Comparison of ENCODE assay signal across 8 cellular contexts in the genomic region with DNA sequence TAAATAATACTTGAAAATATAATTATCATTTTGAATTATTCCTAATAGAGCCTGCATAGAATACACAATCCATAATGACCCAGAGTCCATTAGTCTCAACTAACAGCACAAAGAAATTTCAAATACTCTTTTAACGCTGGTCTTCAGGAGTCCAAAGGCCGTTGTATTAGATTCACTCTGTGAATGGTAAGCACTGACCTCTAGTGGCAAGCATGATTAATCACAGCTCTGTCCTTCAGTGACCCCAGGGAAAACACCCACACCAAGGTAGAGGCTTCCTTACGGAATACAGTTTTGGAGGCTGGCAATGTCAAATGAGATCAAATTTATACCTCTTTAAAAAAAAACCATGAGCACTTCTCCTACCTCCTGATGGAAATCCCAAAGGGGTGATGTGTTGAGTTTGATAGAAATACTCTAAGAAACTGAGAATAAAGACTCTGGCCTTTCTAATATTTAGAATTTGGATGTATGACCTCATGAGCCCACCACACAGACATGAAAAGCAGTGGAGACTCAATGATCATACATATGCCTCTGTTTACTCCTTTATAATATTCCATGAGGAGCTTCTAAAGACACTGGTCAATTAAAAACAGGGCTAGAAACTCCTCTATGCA.
DNase-seq lines count a peak whose midpoint lies in the region; ATAC-seq, FAIRE-seq and TF ChIP-seq lines count a peak whose summit lies in the region.

No MANE protein-coding gene starts in this region.

- no peak overlapping the region for H2BK5ac ChIP-seq in H1 (ENCODE audit: low read depth, low read length)
- H2BK5ac ChIP-seq in mesenchymal stem cell (ENCODE audit: low read depth, low read length, poor library complexity, severe bottlenecking) = no peak overlapping the region

- H4K8ac ChIP-seq in H1 (ENCODE audit: extremely low read depth, insufficient read depth, low read length) = no peak overlapping the region
- H4K8ac ChIP-seq in mesenchymal stem cell (ENCODE audit: low read length) = no peak overlapping the region

- H3K4ac ChIP-seq in H1 (replicated peaks; ENCODE audit: insufficient read length, low read depth, low read length) (no peak overlapping the region), mesenchymal stem cell (ENCODE audit: low read depth in 1 of 2, low read length in 2 of 2) (no peak overlapping the region)

- no peaks in the 10 kb centered on the region for H4K20me1 ChIP-seq in H1 (replicated peaks in 1 of 2; ENCODE audit: control insufficient read depth in 1 of 2, insufficient read depth in 2 of 2, low read length in 2 of 2)

- TF ChIP-seq RAD21 in H1 (IDR thresholded peaks at IDR 0.05 in 1 of 2, conservative IDR thresholded peaks at IDR 0.05 in 1 of 2; ENCODE audit: low read depth in 2 of 2, low read length in 2 of 2) = peak; percentile 93

- H3K27me3 ChIP-seq in Peyer's patch (no peaks in the 10 kb centered on the region), H1 (replicated peaks in 1 of 4; ENCODE audit: control insufficient read depth in 3 of 4, extremely low read depth in 1 of 4, insufficient read depth in 3 of 4, low read length in 3 of 4) (no peaks in the 10 kb centered on the region), mesenchymal stem cell (ENCODE audit: control insufficient read depth in 1 of 2, insufficient read depth in 1 of 2, low read length in 2 of 2) (no peaks in the 10 kb centered on the region)

- whole genome bisulfite sequencing in H1 (ENCODE audit: extremely low coverage in 1 of 2, insufficient coverage in 1 of 2, insufficient read length in 1 of 2, insufficient replicate concordance in 2 of 2, low coverage in 1 of 2, low lambda C conversion rate in 2 of 2, missing lambda C conversion rate in 1 of 2), 2 experiments = 45% methylated on average over 3 of the region's 3 CpGs; no CpG with 5 or more reads in 1 of the 2 experiments
- WGBS in mesenchymal stem cell = 8% methylated on average over 2 of the region's 3 CpGs

- no peaks in the 10 kb centered on the region for H3K23me2 ChIP-seq in H1 (ENCODE audit: low read depth, low read length)

- POLR2A ChIA-PET in H1 (lab: Charles Lee; ENCODE audit: partially characterized antibody) = no interaction called here

- no peak overlapping the region for H2BK120ac ChIP-seq in H1 (replicated peaks; ENCODE audit: low read depth, low read length)
- no peak overlapping the region for H2BK120ac ChIP-seq in mesenchymal stem cell (ENCODE audit: low read depth, low read length)

- H2AK5ac ChIP-seq in H1 (ENCODE audit: low read depth, low read length) (no peak overlapping the region), mesenchymal stem cell (ENCODE audit: low read length, severe bottlenecking) (no peak overlapping the region)

- TF ChIP-seq POLR2A in Peyer's patch (IDR thresholded peaks at IDR 0.05) (no peak), H1 (IDR thresholded peaks at IDR 0.05; ENCODE audit: control extremely low read depth in 1 of 2, low read depth in 2 of 2, low read length in 2 of 2) (no peak)

- no peak overlapping the region for H3K9ac ChIP-seq in H1 (replicated peaks in 1 of 4; ENCODE audit: extremely low read depth in 1 of 4, low read depth in 3 of 4, low read length in 3 of 4)
- H3K9ac ChIP-seq in mesenchymal stem cell (ENCODE audit: low read length) = no peak overlapping the region

- H3K18ac ChIP-seq in H1 (ENCODE audit: extremely low read depth, low read length) (no peak overlapping the region), mesenchymal stem cell (ENCODE audit: low read depth in 1 of 2, low read length in 2 of 2) (no peak overlapping the region)

- peak; percentile 84 for FAIRE-seq in H1 (lab: Jason Lieb, UNC)

- no peak overlapping the region for H3K4me3 ChIP-seq in Peyer's patch
- no peak overlapping the region for H3K4me3 ChIP-seq in H1 (ENCODE audit: extremely low read depth in 1 of 4, insufficient read depth in 2 of 4, low read depth in 3 of 4, low read length in 4 of 4)
- no peak overlapping the region for H3K4me3 ChIP-seq in mesenchymal stem cell (ENCODE audit: insufficient read depth in 1 of 2, low read depth in 1 of 2, low read length in 2 of 2)

- H3K4me2 ChIP-seq in H1 (ENCODE audit: insufficient read depth in 1 of 2, low read depth in 2 of 2, low read length in 2 of 2) (no peak overlapping the region), mesenchymal stem cell (ENCODE audit: low read length, poor library complexity, severe bottlenecking) (no peak overlapping the region)

- no peak overlapping the region for H3K27ac ChIP-seq in Peyer's patch
- no peak overlapping the region for H3K27ac ChIP-seq in H1 (ENCODE audit: low read depth, low read length)
- H3K27ac ChIP-seq in mesenchymal stem cell (ENCODE audit: low read length, poor library complexity, severe bottlenecking) = no peak overlapping the region

- H3K14ac ChIP-seq in H1 (ENCODE audit: insufficient read length) (no peak overlapping the region), mesenchymal stem cell (ENCODE audit: low read length in 2 of 2) (no peak overlapping the region)

- TF ChIP-seq CTCF in Peyer's patch (IDR thresholded peaks at IDR 0.05) (peak in 4 of 6 experiments; percentile 58 to 82 (median 79)), H1 (IDR thresholded peaks at IDR 0.05; ENCODE audit: control extremely low read depth in 1 of 3, insufficient read depth in 1 of 3, low read depth in 1 of 3, low read length in 3 of 3) (peak; percentile 1 to 78 (median 76))

- H2AFZ ChIP-seq in H1 (ENCODE audit: low read length) (no peak overlapping the region), mesenchymal stem cell (ENCODE audit: low read depth, low read length) (no peak overlapping the region)

- H2BK15ac ChIP-seq in H1 (ENCODE audit: low read length) = no peak overlapping the region
- H2BK15ac ChIP-seq in mesenchymal stem cell (ENCODE audit: low read depth, poor library complexity, severe bottlenecking) = no peak overlapping the region

- H3K79me1 ChIP-seq in H1 (ENCODE audit: low read depth, low read length) (no peaks in the 10 kb centered on the region), mesenchymal stem cell (replicated peaks; ENCODE audit: low read length, poor library complexity, severe bottlenecking) (no peaks in the 10 kb centered on the region)

- H3K36me3 ChIP-seq in Peyer's patch (no peaks in the 10 kb centered on the region), H1 (ENCODE audit: control insufficient read depth in 2 of 4, insufficient read depth in 4 of 4, low read length in 3 of 4) (no peaks in the 10 kb centered on the region), mesenchymal stem cell (ENCODE audit: control insufficient read depth in 1 of 2, insufficient read depth in 2 of 2, low read depth in 1 of 2, low read length in 2 of 2) (no peaks in the 10 kb centered on the region)

- CTCF ChIA-PET in H1 (lab: Charles Lee; ENCODE audit: partially characterized antibody) = interaction anchor here (0.5 to 9.1 kb wide), 30 partner anchors 9 to 1460 kb away, joined by 3 to 86 read pairs (median 4); partner anchors contain the start of gene DKK2

- H2BK12ac ChIP-seq in H1 (ENCODE audit: low read depth, low read length) (no peak overlapping the region), mesenchymal stem cell (ENCODE audit: low read length in 2 of 2) (no peak overlapping the region)

- peak; percentile 99 for ATAC-seq in GM21526 (IDR thresholded peaks at IDR 0.05; ENCODE audit: low FRiP score, unreplicated experiment)
- ATAC-seq in HG03571 (IDR thresholded peaks at IDR 0.05; ENCODE audit: unreplicated experiment) = peak; percentile 98

- H3K23ac ChIP-seq in H1 (ENCODE audit: insufficient read length) (no peak overlapping the region), mesenchymal stem cell (ENCODE audit: low read length in 2 of 2) (no peak overlapping the region)

- H3K4me1 ChIP-seq in Peyer's patch = no peaks in the 10 kb centered on the region
- H3K4me1 ChIP-seq in H1 (replicated peaks in 1 of 4; ENCODE audit: control insufficient read depth in 3 of 4, insufficient read depth in 4 of 4, low read length in 3 of 4) = no peaks in the 10 kb centered on the region
- H3K4me1 ChIP-seq in mesenchymal stem cell (ENCODE audit: control insufficient read depth, insufficient read depth, low read depth, low read length) = no peaks in the 10 kb centered on the region

- no peak overlapping the region for H4K91ac ChIP-seq in H1 (replicated peaks; ENCODE audit: insufficient read length, low read length)
- H4K91ac ChIP-seq in mesenchymal stem cell (ENCODE audit: low read length) = no peak overlapping the region

- DNase-seq in SIG-M5 treated with dmso at 0.1 percent for 504 hours (lab: John Stamatoyannopoulos, UW; ENCODE audit: unreplicated experiment) (peak; percentile 73), SIG-M5 (lab: John Stamatoyannopoulos, UW) (no peak), Peyer's patch (peak in 1 of 3 donors; percentile 58), H1 (ENCODE audit: low read depth in 1 of 2, low spot score in 2 of 2) (no peak), mesenchymal stem cell (peak; percentile 64)
- no peak for DNase-seq in stimulated activated CD4-positive, alpha-beta T cell treated with anti-CD3 and anti-CD28 coated beads, Interleukin-4, amount 100 ng/mL, for 4 hours

- H3K79me2 ChIP-seq in H1 (ENCODE audit: control insufficient read depth in 1 of 2, insufficient read depth in 2 of 2, low read length in 2 of 2) = no peaks in the 10 kb centered on the region

- no peak overlapping the region for H3K56ac ChIP-seq in H1 (replicated peaks; ENCODE audit: insufficient read length, low read depth, low read length)

- no peak overlapping the region for H2BK20ac ChIP-seq in H1 (ENCODE audit: low read length)

- no peak overlapping the region for H4K5ac ChIP-seq in H1 (ENCODE audit: insufficient read length, low read depth, low read length)

- no peaks in the 10 kb centered on the region for H3K9me3 ChIP-seq in Peyer's patch
- no peaks in the 10 kb centered on the region for H3K9me3 ChIP-seq in H1 (ENCODE audit: insufficient read depth in 2 of 2, low read depth in 1 of 2, low read length in 1 of 2)
- no peaks in the 10 kb centered on the region for H3K9me3 ChIP-seq in mesenchymal stem cell (ENCODE audit: control insufficient read depth, low read length)

- no peak for TF ChIP-seq EP300 in H1 (IDR thresholded peaks at IDR 0.05; ENCODE audit: borderline replicate concordance in 1 of 2, low read depth in 2 of 2, low read length in 2 of 2)

TF ChIP-seq in H1, 55 proteins besides CTCF, POLR2A, EP300 and RAD21:
- TF ChIP-seq ZNF274 (IDR thresholded peaks at IDR 0.05; ENCODE audit: borderline replicate concordance, extremely low read depth, low read length) = no peak
- TF ChIP-seq RXRA (IDR thresholded peaks at IDR 0.05; ENCODE audit: insufficient read depth, low read depth, low read length) = 0 out of 2 replicates have a peak, but pooled peaks have one; percentile 66

Comparison
In these comparisons a context has a peak if more than half of its experiments do, and no peak if none do; other contexts are left out.
1. DNase-seq: peak in SIG-M5 treated with dmso at 0.1 percent for 504 hours (single experiment) and mesenchymal stem cell (single experiment); none in SIG-M5 (single experiment), H1 (0 of 2) and stimulated activated CD4-positive, alpha-beta T cell treated with anti-CD3 and anti-CD28 coated beads, Interleukin-4, amount 100 ng/mL, for 4 hours (0 of 2).